In the genomic region with DNA sequence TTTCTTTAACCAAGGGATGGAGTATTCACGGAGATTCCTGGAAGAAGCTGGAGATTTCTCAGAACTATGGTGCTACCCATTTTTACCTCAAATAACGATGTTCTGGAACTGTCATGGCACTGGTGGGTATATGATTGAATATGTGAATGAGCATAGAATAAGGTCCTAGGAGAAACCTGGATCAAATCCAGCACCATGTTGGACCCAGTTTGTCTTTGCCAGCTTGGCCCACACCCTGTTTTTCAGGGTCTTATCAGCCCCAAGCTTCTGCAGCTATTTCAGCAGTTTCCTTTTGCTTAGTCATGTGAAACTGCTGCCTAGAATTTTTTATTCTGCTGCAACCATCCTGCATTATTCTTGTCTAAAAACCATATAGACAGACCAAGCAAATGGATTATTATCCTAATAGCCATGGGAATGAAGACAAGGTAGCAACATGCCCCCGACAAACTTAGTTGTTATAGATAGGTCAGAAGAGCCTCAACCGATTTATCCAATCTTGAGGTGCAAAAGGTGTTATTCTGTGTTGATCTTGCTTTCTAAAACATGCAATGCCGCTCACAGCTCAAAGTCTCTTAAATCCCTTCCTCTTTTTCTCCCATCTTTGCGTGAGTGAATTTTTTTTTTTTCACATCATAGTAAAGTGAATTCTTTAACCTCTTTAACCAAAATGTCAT, we compare ENCODE assay signal across 26 cellular contexts.
"Had no signal": no experiment of that assay in that cellular context is flagged by ENCODE, and none has a peak within 500 bp of the region (broad histone marks: within the 10 kb centered on the region; RNA-seq: fewer than 3 reads in every experiment).

No MANE protein-coding gene starts in this region.

- H3K27me3 ChIP-seq: body of pancreas, cardiac muscle cell, foreskin keratinocyte, left lung, sigmoid colon, upper lobe of right lung had no signal

- H3K9me3 ChIP-seq: body of pancreas, left lung, sigmoid colon, upper lobe of right lung had no signal

- H3K27ac ChIP-seq: body of pancreas, cardiac muscle cell, foreskin keratinocyte, left lung, sigmoid colon, upper lobe of right lung, VCaP had no signal

- H3K4me1 ChIP-seq: body of pancreas, upper lobe of right lung had no signal

- H3K4me3 ChIP-seq: body of pancreas, cardiac muscle cell, left lung, lung, sigmoid colon, upper lobe of right lung had no signal

- DNase-seq: activated CD4-positive, alpha-beta memory T cell treated with anti-CD3 and anti-CD28 coated beads, Interleukin-2, amount 10 ng/mL, durations not matched to agents 7 days and 5 days; activated CD4-positive, alpha-beta T cell treated with anti-CD3 and anti-CD28 coated beads, Interleukin-2, amount 10 ng/mL, durations not matched to agents 24 days and 14 days; activated gamma-delta T cell; activated naive CD4-positive, alpha-beta T cell treated with anti-CD3 and anti-CD28 coated beads, Interleukin-2, amount 50 U/mL, for 16 hours; activated naive CD8-positive, alpha-beta T cell treated with anti-CD3 and anti-CD28 coated beads, Interleukin-2, amount 50 U/mL, for 24 hours; anterior cingulate cortex; body of pancreas; effector memory CD8-positive, alpha-beta T cell; foreskin keratinocyte; glutamatergic neuron; hippocampal formation; kidney glomerular epithelial cell; left lung; naive B cell; occipital lobe; retina; sigmoid colon; stimulated activated CD4-positive, alpha-beta T cell treated with anti-CD3 and anti-CD28 coated beads, Interleukin-2, amount 100 ng/mL, for 48 hours; stimulated activated CD8-positive, alpha-beta memory T cell treated with anti-CD3 and anti-CD28 coated beads, Interleukin-4, amount 100 ng/mL, for 48 hours; stimulated activated naive B cell treated with anti-CD40 and anti-IgM and Interleukin-4, amounts not matched to agents 10 μg/mL and 1 μg/mL and 100 μg/mL, for 72 hours; T-helper 9 cell; upper lobe of right lung had no signal

- ATAC-seq: activated CD4-positive, CD25-positive, alpha-beta regulatory T cell treated with anti-CD3 and anti-CD28 coated beads, Interleukin-2, amount 50 U/mL, for 24 hours; activated naive CD8-positive, alpha-beta T cell treated with anti-CD3 and anti-CD28 coated beads, Interleukin-2, amount 50 U/mL, for 24 hours; body of pancreas; effector memory CD8-positive, alpha-beta T cell; foreskin keratinocyte; left lung; stimulated activated naive B cell treated with anti-CD40 and anti-IgM and Interleukin-4, amounts not matched to agents 10 μg/mL and 1 μg/mL and 100 μg/mL, for 72 hours; upper lobe of right lung had no signal

- H3K36me3 ChIP-seq: cardiac muscle cell, left lung, sigmoid colon had no signal
